ENCODE assay signal across 19 cellular contexts in the genomic region with DNA sequence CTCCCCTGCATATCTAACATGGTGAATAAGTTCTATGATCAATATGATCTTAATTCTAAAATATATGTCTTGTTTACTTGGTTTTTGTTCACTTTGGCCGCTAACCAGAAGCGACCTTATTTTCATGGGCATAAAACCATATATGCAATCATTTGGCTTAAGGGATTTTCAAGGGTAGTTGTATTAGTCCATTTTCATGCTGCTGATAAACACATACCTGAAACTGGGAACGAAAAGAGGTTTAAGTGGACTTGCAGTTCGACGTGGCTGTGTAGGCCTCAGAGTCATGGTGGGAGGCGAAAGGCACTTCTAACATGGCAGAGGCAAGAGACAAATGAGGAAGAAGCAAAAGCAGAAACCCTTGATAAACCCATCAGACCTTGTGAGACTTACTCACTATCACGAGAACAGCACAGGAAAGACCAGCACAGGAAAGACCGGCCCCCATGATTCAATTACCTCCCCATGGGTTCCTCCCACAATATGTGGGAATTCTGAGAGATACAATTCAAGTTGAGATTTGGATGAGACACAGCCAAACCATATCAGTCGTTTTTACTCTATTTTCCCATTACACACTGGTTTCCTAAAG.
"Had no signal": no experiment of that assay in that cellular context is flagged by ENCODE, and none has a peak within 500 bp of the region (broad histone marks: within the 10 kb centered on the region; RNA-seq: fewer than 3 reads in every experiment).

No MANE protein-coding gene starts in this region.

- H3K27me3 ChIP-seq: dorsolateral prefrontal cortex, neural progenitor cell had no signal

- H3K36me3 ChIP-seq: neural progenitor cell had no signal

- H3K4me1 Mint-ChIP-seq: activated naive CD8-positive, alpha-beta T cell treated with anti-CD3 and anti-CD28 coated beads, Interleukin-2, amount 10 ng/mL, durations not matched to agents 7 days and 5 days; immature natural killer cell; memory B cell; naive B cell; stimulated activated naive CD8-positive, alpha-beta T cell treated with anti-CD3 and anti-CD28 coated beads, Interleukin-15, amount 100 ng/mL, for 72 hours; T-helper 17 cell had no signal

- H3K4me1 ChIP-seq: neural progenitor cell, psoas muscle had no signal

- H3K9ac ChIP-seq: neural progenitor cell had no signal

- H3K36me3 Mint-ChIP-seq: activated naive CD8-positive, alpha-beta T cell treated with anti-CD3 and anti-CD28 coated beads, Interleukin-2, amount 10 ng/mL, durations not matched to agents 7 days and 5 days; memory B cell; naive B cell; neural progenitor cell had no signal

- H3K27ac ChIP-seq: dorsolateral prefrontal cortex, neural progenitor cell, psoas muscle had no signal

- H3K4me3 ChIP-seq: dorsolateral prefrontal cortex, mucosa of descending colon, neural progenitor cell, psoas muscle had no signal

- H2AFZ ChIP-seq: neural progenitor cell had no signal

- H3K27me3 Mint-ChIP-seq: stimulated activated naive CD8-positive, alpha-beta T cell treated with anti-CD3 and anti-CD28 coated beads, Interleukin-15, amount 100 ng/mL, for 72 hours had no signal

- DNase-seq: activated CD4-positive, alpha-beta T cell treated with anti-CD3 and anti-CD28 coated beads, Interleukin-2, amount 50 U/mL, for 4 hours; activated naive CD4-positive, alpha-beta T cell; activated naive CD8-positive, alpha-beta T cell treated with anti-CD3 and anti-CD28 coated beads, Interleukin-2, amount 10 ng/mL, durations not matched to agents 7 days and 5 days; activated T-cell treated with anti-CD3 and anti-CD28 coated beads for 4 hours; amygdala; dorsolateral prefrontal cortex; erythroblast; immature natural killer cell; left ventricle myocardium superior; mucosa of descending colon; naive B cell; psoas muscle; right cardiac atrium; stimulated activated CD4-positive, alpha-beta T cell treated with anti-CD3 and anti-CD28 coated beads, Interleukin-4, amount 100 ng/mL, for 1 hour; stimulated activated naive CD8-positive, alpha-beta T cell treated with anti-CD3 and anti-CD28 coated beads, Interleukin-15, amount 100 ng/mL, for 72 hours; T-helper 17 cell; trophoblast cell had no signal

- H3K27ac Mint-ChIP-seq: activated naive CD8-positive, alpha-beta T cell treated with anti-CD3 and anti-CD28 coated beads, Interleukin-2, amount 10 ng/mL, durations not matched to agents 7 days and 5 days; immature natural killer cell; memory B cell; naive B cell; neural progenitor cell; stimulated activated naive CD8-positive, alpha-beta T cell treated with anti-CD3 and anti-CD28 coated beads, Interleukin-15, amount 100 ng/mL, for 72 hours; T-helper 17 cell had no signal

- H3K9me3 ChIP-seq: mucosa of descending colon, psoas muscle had no signal

- H3K4me3 Mint-ChIP-seq: activated naive CD8-positive, alpha-beta T cell treated with anti-CD3 and anti-CD28 coated beads, Interleukin-2, amount 10 ng/mL, durations not matched to agents 7 days and 5 days; immature natural killer cell; memory B cell; naive B cell; neural progenitor cell; stimulated activated naive CD8-positive, alpha-beta T cell treated with anti-CD3 and anti-CD28 coated beads, Interleukin-15, amount 100 ng/mL, for 72 hours; T-helper 17 cell had no signal

- H3K9me3 Mint-ChIP-seq: neural progenitor cell had no signal

- H3K4me2 ChIP-seq: neural progenitor cell had no signal
